Comparison of ENCODE assay signal across 8 cellular contexts in genomic region chr14:74612346-74613021, GRCh38. TPM values are rescaled to one million over a fixed set of nuclear protein-coding genes. Genes with fewer than 3 reads are reported as not detected.
DNase-seq lines count a peak whose midpoint lies in the region; ATAC-seq and TF ChIP-seq lines count a peak whose summit lies in the region.

No MANE protein-coding gene starts in this region.

- no peaks in the 10 kb centered on the region for H3K9me3 ChIP-seq in left lung

- H3K4me1 Mint-ChIP-seq in activated CD4-positive, alpha-beta T cell treated with anti-CD3 and anti-CD28 coated beads, Interleukin-2, amount 10 ng/mL, durations not matched to agents 24 days and 14 days = peaks cover 27% of the 10 kb centered on the region

- no peak overlapping the region for H3K27ac Mint-ChIP-seq in activated CD4-positive, alpha-beta T cell treated with anti-CD3 and anti-CD28 coated beads, Interleukin-2, amount 10 ng/mL, durations not matched to agents 24 days and 14 days

- H3K36me3 Mint-ChIP-seq in activated CD4-positive, alpha-beta T cell treated with anti-CD3 and anti-CD28 coated beads, Interleukin-2, amount 10 ng/mL, durations not matched to agents 24 days and 14 days (ENCODE audit: low read depth) = no peaks in the 10 kb centered on the region

- no peaks in the 10 kb centered on the region for H3K36me3 ChIP-seq in left lung

- intact Hi-C loops in activated CD4-positive, alpha-beta T cell treated with anti-CD3 and anti-CD28 coated beads, Interleukin-2, amount 10 ng/mL, durations not matched to agents 24 days and 14 days (cut with micrococcal nuclease) = loop anchor here (5.0 kb wide), 3 partner anchors 100 to 250 kb away; partner anchors contain the start of genes AREL1, FCF1, ISCA2 and NPC2
- intact Hi-C loops in left lung (cut with DNase I) = loop anchor here in 1 of 2 donors (10.0 kb wide), 2 partner anchors 108 to 192 kb away; no protein-coding TSS in a partner anchor

- ATAC-seq in HG02885 (IDR thresholded peaks at IDR 0.05; ENCODE audit: poor library complexity, unreplicated experiment) (peak; percentile 74), left lung (peak; percentile 89), HG03520 (IDR thresholded peaks at IDR 0.05; ENCODE audit: unreplicated experiment) (no peak)

- peak; percentile 66 for TF ChIP-seq CTCF in GM12865 (IDR thresholded peaks at IDR 0.05; ENCODE audit: insufficient read depth, low read depth, low read length, missing control alignments)
- no peak for TF ChIP-seq CTCF in coronary artery (IDR thresholded peaks at IDR 0.05)
- peak; percentile 71 to 74 for TF ChIP-seq CTCF in left lung (IDR thresholded peaks at IDR 0.05)

- H3K9me3 Mint-ChIP-seq in activated CD4-positive, alpha-beta T cell treated with anti-CD3 and anti-CD28 coated beads, Interleukin-2, amount 10 ng/mL, durations not matched to agents 24 days and 14 days = no peaks in the 10 kb centered on the region

- H3K4me3 Mint-ChIP-seq in activated CD4-positive, alpha-beta T cell treated with anti-CD3 and anti-CD28 coated beads, Interleukin-2, amount 10 ng/mL, durations not matched to agents 24 days and 14 days = peak overlapping the region; percentile 79

- H3K27ac ChIP-seq in coronary artery (peak overlapping the region; percentile 44 to 85), left lung (peak overlapping the region in 1 of 2 donors; percentile 54)

- H3K27me3 Mint-ChIP-seq in activated CD4-positive, alpha-beta T cell treated with anti-CD3 and anti-CD28 coated beads, Interleukin-2, amount 10 ng/mL, durations not matched to agents 24 days and 14 days = peaks cover 45% of the 10 kb centered on the region

- peaks cover 12 to 35% of the 10 kb centered on the region in 2 donors for H3K27me3 ChIP-seq in left lung

- H3K4me3 ChIP-seq in GM12865 (ENCODE audit: low read depth, low read length) (peak overlapping the region; percentile 56), coronary artery (peak overlapping the region; percentile 83), left lung (peak overlapping the region; percentile 49 to 69)

- H3K4me1 ChIP-seq in left lung = peaks cover 5 to 56% of the 10 kb centered on the region in 2 donors

- DNase-seq in GM12865 (ENCODE audit: low read depth) (peak; percentile 83), NCI-H2227 treated with DMSO at 0.1 percent for 48 hours (lab: John Stamatoyannopoulos, UW) (peak; percentile 54), coronary artery (ENCODE audit: low spot score) (no peak), left lung (peak; percentile 75 to 96)
- DNase-seq in activated CD4-positive, alpha-beta T cell treated with anti-CD3 and anti-CD28 coated beads, Interleukin-2, amount 10 ng/mL, durations not matched to agents 24 days and 14 days = peak; percentile 96
- DNase-seq in stimulated activated CD4-positive, alpha-beta T cell treated with anti-CD3 and anti-CD28 coated beads, Interleukin-2, amount 100 ng/mL, for 4 hours (ENCODE audit: low read depth) = peak; percentile 68

RNA-seq across cellular contexts. Expression of gene LTBP2, which starts 0.4 kb away (rescaled TPM):
- total RNA-seq in activated CD4-positive, alpha-beta T cell treated with anti-CD3 and anti-CD28 coated beads, Interleukin-2, amount 10 ng/mL, durations not matched to agents 24 days and 14 days = 0.05 TPM in 1 of 2 replicates, not detected in the other
- 100 to 1,000 TPM in 1 of 2 donors, 10 to 100 TPM in 1; 69.2 to 154 TPM for total RNA-seq in left lung

Comparison
In these comparisons a context has a peak if more than half of its experiments do, and no peak if none do; other contexts are left out.
1. RNA of gene LTBP2, which starts 0.4 kb away (total RNA-seq): 69.2 to 154 TPM in left lung; 0.05 TPM in activated CD4-positive, alpha-beta T cell treated with anti-CD3 and anti-CD28 coated beads, Interleukin-2, amount 10 ng/mL, durations not matched to agents 24 days and 14 days; every median in the first group is over 10 times any median in the second.
2. Peak in every context shown above with its lines, with median percentiles within 50 percentile points of each other: H3K4me3 ChIP-seq.